ENCODE assay signal across 8 cellular contexts in the genomic region with DNA sequence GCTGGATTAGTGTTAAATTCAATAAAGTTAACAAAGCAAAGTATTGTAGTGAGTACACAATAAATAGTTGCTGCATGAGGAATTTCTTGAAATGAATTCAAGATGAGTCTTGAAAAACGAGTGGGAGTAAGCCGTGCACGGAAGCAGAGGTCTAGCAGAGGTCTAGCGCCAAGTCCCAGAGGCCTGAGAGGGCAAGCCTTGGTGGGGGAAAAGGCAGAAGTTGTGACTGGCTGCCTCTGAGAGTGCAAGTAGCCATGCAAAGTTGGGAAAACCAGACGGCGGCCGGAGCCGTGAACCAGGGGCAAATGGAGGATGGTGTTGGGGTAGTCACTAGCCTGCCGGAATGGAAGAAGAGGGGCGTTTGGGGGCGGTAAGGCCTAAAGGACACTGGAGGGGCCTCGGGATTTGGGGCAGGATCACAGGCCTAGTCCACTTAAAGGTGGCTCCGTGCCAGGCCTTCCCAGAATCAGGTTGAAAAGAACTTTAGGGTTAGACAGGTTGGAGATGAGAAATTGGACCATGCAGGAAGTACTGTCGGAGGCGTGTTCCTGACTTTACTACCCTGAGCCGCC. TPM values are rescaled to one million over a fixed set of nuclear protein-coding genes. Genes with fewer than 3 reads are reported as not detected.
DNase-seq lines count a peak whose midpoint lies in the region; ATAC-seq and TF ChIP-seq lines count a peak whose summit lies in the region.

No MANE protein-coding gene starts in this region.

- DNase-seq in BJ (ENCODE audit: low read depth), result peak; percentile 62
- no peak for DNase-seq in esophagus squamous epithelium (lab: John Stamatoyannopoulos, UW)
- no peak for DNase-seq in NCI-H2029 treated with DMSO at 0.1 percent for 48 hours (lab: John Stamatoyannopoulos, UW)
- no peak for DNase-seq in hippocampal formation (lab: John Stamatoyannopoulos, UW)

- H3K27ac ChIP-seq in VCaP (peak overlapping the region; percentile 92), esophagus squamous epithelium (peak overlapping the region; percentile 95 to 100 (median 98))

- no peaks in the 10 kb centered on the region for H3K9me3 ChIP-seq in esophagus squamous epithelium

- TF ChIP-seq CTCF in BJ (IDR thresholded peaks at IDR 0.05; ENCODE audit: insufficient read depth, low read depth, low read length) (no peak), VCaP (conservative IDR thresholded peaks at IDR 0.05) (no peak), esophagus squamous epithelium (IDR thresholded peaks at IDR 0.05) (no peak), nephron (IDR thresholded peaks at IDR 0.05; ENCODE audit: unreplicated experiment in 3 of 3) (no peak)

- H3K4me3 Mint-ChIP-seq in nephron, result peak overlapping the region; percentile 99 to 100 (median 100)

- no peaks in the 10 kb centered on the region for H3K9me3 Mint-ChIP-seq in nephron

- peak overlapping the region; percentile 99 to 100 (median 99) for H3K27ac Mint-ChIP-seq in nephron

- peak; percentile 22 for ATAC-seq in GM19023 (IDR thresholded peaks at IDR 0.05; ENCODE audit: unreplicated experiment)
- peak; percentile 14 for ATAC-seq in HG03460 (IDR thresholded peaks at IDR 0.05; ENCODE audit: unreplicated experiment)

- CTCF ChIA-PET in BJ (lab: Yijun Ruan, JAX), result interaction anchor here (0.9 to 6.6 kb wide), 7 partner anchors 15 to 399 kb away, joined by 3 to 43 read pairs (median 7); partner anchors contain the start of genes TAF6L and TMEM179B

- peaks cover 49% of the 10 kb centered on the region for H3K4me1 Mint-ChIP-seq in nephron

- H3K36me3 Mint-ChIP-seq in nephron (ENCODE audit: low read depth), result peaks cover 46% of the 10 kb centered on the region

- H3K4me1 ChIP-seq in esophagus squamous epithelium, result peaks cover 44 to 81% (median 47%) of the 10 kb centered on the region in 3 donors

- intact Hi-C loops in esophagus squamous epithelium (cut with DNase I), result loop anchor here (5.0 kb wide), 1 partner anchor 93 kb away; the partner anchor contains the start of gene TMEM179B

- H3K27me3 ChIP-seq in BJ (ENCODE audit: control insufficient read depth, insufficient read depth, low read length), result no peaks in the 10 kb centered on the region
- H3K27me3 ChIP-seq in esophagus squamous epithelium, result no peaks in the 10 kb centered on the region

- 0 to 2% methylated on average over 14 to 15 of the region's 16 CpGs for WGBS in esophagus squamous epithelium, 2 donors

- no peaks in the 10 kb centered on the region for H3K27me3 Mint-ChIP-seq in nephron (ENCODE audit: low read depth)

- H3K4me3 ChIP-seq in BJ (ENCODE audit: low read depth, low read length), result peak overlapping the region; percentile 98
- peak overlapping the region; percentile 74 to 99 (median 86) for H3K4me3 ChIP-seq in esophagus squamous epithelium

- POLR2A ChIA-PET in BJ (lab: Charles Lee), result no interaction called here

- H3K36me3 ChIP-seq in BJ (ENCODE audit: control insufficient read depth, insufficient read depth, low read length) (peaks cover 14% of the 10 kb centered on the region), esophagus squamous epithelium (peaks cover 16 to 33% (median 32%) of the 10 kb centered on the region in 3 donors)

- TF ChIP-seq POLR2A in esophagus squamous epithelium (IDR thresholded peaks at IDR 0.05), result no peak

RNA-seq across cellular contexts. Expression of gene SLC3A2, which starts 0.4 kb away (rescaled TPM):
- polyA plus RNA-seq in BJ (2011; rRNA removed), result 394 and 535 TPM in 2 replicates
- 156 and 232 TPM in 2 replicates for polyA minus RNA-seq in BJ (2011; rRNA and poly(A)+ RNA removed)
- 100 to 1,000 TPM; 132 to 373 (median 153) TPM for total RNA-seq in esophagus squamous epithelium

RNA-seq across cellular contexts. Expression of gene CHRM1, which starts 40.8 kb away (rescaled TPM):
- polyA plus RNA-seq in BJ (2011; rRNA removed), result not detected in 2 replicates
- polyA minus RNA-seq in BJ (2011; rRNA and poly(A)+ RNA removed), result not detected in 2 replicates
- total RNA-seq in esophagus squamous epithelium, result under 1 TPM in 2 of 4 donors, not detected in 2; 0.30 to 0.73 TPM

RNA-seq across cellular contexts. Expression of gene WDR74, which starts 40.9 kb away (rescaled TPM):
- 24.4 and 37.9 TPM in 2 replicates for polyA plus RNA-seq in BJ (2011; rRNA removed)
- polyA minus RNA-seq in BJ (2011; rRNA and poly(A)+ RNA removed), result 34.9 and 42.0 TPM in 2 replicates
- total RNA-seq in esophagus squamous epithelium, result 10 to 100 TPM; 31.7 to 74.0 (median 44.3) TPM

RNA-seq across cellular contexts. Expression of gene TEX54, which starts 47.7 kb away (rescaled TPM):
- polyA plus RNA-seq in BJ (2011; rRNA removed), result not detected in 2 replicates
- not detected in 2 replicates for polyA minus RNA-seq in BJ (2011; rRNA and poly(A)+ RNA removed)
- not detected for total RNA-seq in esophagus squamous epithelium

RNA-seq across cellular contexts. Expression of gene STX5, which starts 48.5 kb away (rescaled TPM):
- polyA plus RNA-seq in BJ (2011; rRNA removed), result 61.5 and 76.6 TPM in 2 replicates
- polyA minus RNA-seq in BJ (2011; rRNA and poly(A)+ RNA removed), result 44.5 and 67.7 TPM in 2 replicates
- total RNA-seq in esophagus squamous epithelium, result 10 to 100 TPM; 23.0 to 34.7 (median 24.2) TPM
